ENCODE assay signal across 24 cellular contexts in the genomic region with DNA sequence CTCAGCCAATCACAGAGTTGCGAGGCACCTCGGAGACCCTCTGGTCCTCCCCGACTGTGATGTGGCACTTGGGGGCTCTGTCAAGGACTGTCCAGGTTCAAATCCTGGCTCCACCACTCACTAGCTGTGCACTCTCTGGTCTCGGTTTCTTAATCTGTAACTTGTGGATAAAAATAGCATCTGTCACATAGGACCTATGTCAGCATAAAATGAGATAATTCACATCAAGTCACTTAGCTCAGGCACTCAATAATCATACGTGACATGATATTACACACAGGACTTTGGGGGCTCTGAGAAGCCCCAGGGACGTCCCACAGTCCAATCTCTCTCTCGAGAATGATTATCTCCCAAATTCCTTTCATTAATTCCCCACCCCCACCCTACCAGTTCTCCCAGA.
"Had no signal": no experiment of that assay in that cellular context is flagged by ENCODE, and none has a peak within 500 bp of the region (broad histone marks: within the 10 kb centered on the region; RNA-seq: fewer than 3 reads in every experiment).

No MANE protein-coding gene starts in this region.

- H3K27me3 ChIP-seq: body of pancreas, cardiac muscle cell, hepatocyte had no signal

- H3K4me3 ChIP-seq: body of pancreas, cardiac muscle cell, hepatocyte, mucosa of descending colon had no signal

- H3K4me2 ChIP-seq: hepatocyte had no signal

- H3K27ac Mint-ChIP-seq: activated CD8-positive, alpha-beta T cell treated with anti-CD3 and anti-CD28 coated beads, Interleukin-2, amount 10 ng/mL, durations not matched to agents 7 days and 5 days; activated naive CD8-positive, alpha-beta T cell treated with anti-CD3 and anti-CD28 coated beads, Interleukin-2, amount 50 U/mL, for 24 hours; activated T-helper 1 cell treated with anti-CD3 and anti-CD28 coated beads, Interleukin-12 subunit alpha, Interleukin-12 subunit beta, Interleukin-2, Interleukin-4 antibody, amounts not matched to agents 30 ng/mL and 10 ng/mL and 1 ng/mL, durations not matched to agents 14 hours and 24 hours and 36 hours; dendritic cell treated with granulocyte-macrophage colony-stimulating factor and Interleukin-4, amounts not matched to agents 40 ng/mL and 50 ng/mL, for 4 days; immature natural killer cell; stimulated activated naive CD8-positive, alpha-beta T cell treated with anti-CD3 and anti-CD28 coated beads, Interleukin-15, Interleukin-2, amounts not matched to agents 100 ng/mL and 50 ng/mL, for 24 hours; T-cell had no signal

- H3K27me3 Mint-ChIP-seq: activated naive CD8-positive, alpha-beta T cell treated with anti-CD3 and anti-CD28 coated beads, Interleukin-2, amount 50 U/mL, for 24 hours; dendritic cell treated with granulocyte-macrophage colony-stimulating factor and Interleukin-4, amounts not matched to agents 40 ng/mL and 50 ng/mL, for 4 days; stimulated activated naive CD8-positive, alpha-beta T cell treated with anti-CD3 and anti-CD28 coated beads, Interleukin-15, Interleukin-2, amounts not matched to agents 100 ng/mL and 50 ng/mL, for 24 hours had no signal

- H3K4me1 Mint-ChIP-seq: activated naive CD8-positive, alpha-beta T cell treated with anti-CD3 and anti-CD28 coated beads, Interleukin-2, amount 50 U/mL, for 24 hours; immature natural killer cell; naive B cell; T-cell had no signal

- H3K4me3 Mint-ChIP-seq: activated CD8-positive, alpha-beta T cell treated with anti-CD3 and anti-CD28 coated beads, Interleukin-2, amount 10 ng/mL, durations not matched to agents 7 days and 5 days; activated naive CD8-positive, alpha-beta T cell treated with anti-CD3 and anti-CD28 coated beads, Interleukin-2, amount 50 U/mL, for 24 hours; activated T-helper 1 cell treated with anti-CD3 and anti-CD28 coated beads, Interleukin-12 subunit alpha, Interleukin-12 subunit beta, Interleukin-2, Interleukin-4 antibody, amounts not matched to agents 30 ng/mL and 10 ng/mL and 1 ng/mL, durations not matched to agents 14 hours and 24 hours and 36 hours; dendritic cell treated with granulocyte-macrophage colony-stimulating factor and Interleukin-4, amounts not matched to agents 40 ng/mL and 50 ng/mL, for 4 days; immature natural killer cell; naive B cell; stimulated activated naive CD8-positive, alpha-beta T cell treated with anti-CD3 and anti-CD28 coated beads, Interleukin-15, Interleukin-2, amounts not matched to agents 100 ng/mL and 50 ng/mL, for 24 hours; T-cell had no signal

- H3K27ac ChIP-seq: body of pancreas, cardiac muscle cell, hepatocyte had no signal

- H2AFZ ChIP-seq: hepatocyte had no signal

- DNase-seq: activated CD4-positive, alpha-beta T cell treated with anti-CD3 and anti-CD28 coated beads for 1 hour; activated CD4-positive, alpha-beta T cell treated with anti-CD3 and anti-CD28 coated beads, Interleukin-2, amount 50 U/mL, for 1 hour; activated CD8-positive, alpha-beta T cell treated with anti-CD3 and anti-CD28 coated beads, Interleukin-2, amount 10 ng/mL, durations not matched to agents 7 days and 5 days; activated gamma-delta T cell; activated naive CD4-positive, alpha-beta T cell treated with anti-CD3 and anti-CD28 coated beads, Interleukin-2, amount 50 U/mL, for 16 hours; activated naive CD8-positive, alpha-beta T cell treated with anti-CD3 and anti-CD28 coated beads, Interleukin-2, amount 50 U/mL, for 24 hours; anterior cingulate cortex; body of pancreas; effector CD4-positive, alpha-beta T cell; foreskin fibroblast; immature natural killer cell; mesendoderm; mucosa of descending colon; naive B cell; nucleus accumbens; stimulated activated CD4-positive, alpha-beta T cell treated with anti-CD3 and anti-CD28 coated beads, Interleukin-12 subunit alpha, Interleukin-12 subunit beta, amount 100 ng/mL, for 4 hours; stimulated activated CD4-positive, alpha-beta T cell treated with anti-CD3 and anti-CD28 coated beads, Interleukin-4, amount 100 ng/mL, for 4 hours; T-cell had no signal

- H3K9me3 Mint-ChIP-seq: activated naive CD8-positive, alpha-beta T cell treated with anti-CD3 and anti-CD28 coated beads, Interleukin-2, amount 50 U/mL, for 24 hours; activated T-helper 1 cell treated with anti-CD3 and anti-CD28 coated beads, Interleukin-12 subunit alpha, Interleukin-12 subunit beta, Interleukin-2, Interleukin-4 antibody, amounts not matched to agents 30 ng/mL and 10 ng/mL and 1 ng/mL, durations not matched to agents 14 hours and 24 hours and 36 hours; dendritic cell treated with granulocyte-macrophage colony-stimulating factor and Interleukin-4, amounts not matched to agents 40 ng/mL and 50 ng/mL, for 4 days; immature natural killer cell; naive B cell; stimulated activated naive CD8-positive, alpha-beta T cell treated with anti-CD3 and anti-CD28 coated beads, Interleukin-15, Interleukin-2, amounts not matched to agents 100 ng/mL and 50 ng/mL, for 24 hours; T-cell had no signal

- H3K9me3 ChIP-seq: body of pancreas, mucosa of descending colon had no signal

- H3K36me3 ChIP-seq: cardiac muscle cell had no signal

- H3K36me3 Mint-ChIP-seq: immature natural killer cell, naive B cell, T-cell had no signal

- FAIRE-seq: endometrium had no signal

- H3K79me2 ChIP-seq: hepatocyte had no signal

- ATAC-seq: activated CD8-positive, alpha-beta T cell treated with anti-CD3 and anti-CD28 coated beads, Interleukin-2, amount 10 ng/mL, durations not matched to agents 7 days and 5 days; activated naive CD8-positive, alpha-beta T cell treated with anti-CD3 and anti-CD28 coated beads, Interleukin-2, amount 50 U/mL, for 24 hours; body of pancreas; mucosa of descending colon; T-cell had no signal
